1 cellular context compared by ENCODE assay signal in the genomic region with DNA sequence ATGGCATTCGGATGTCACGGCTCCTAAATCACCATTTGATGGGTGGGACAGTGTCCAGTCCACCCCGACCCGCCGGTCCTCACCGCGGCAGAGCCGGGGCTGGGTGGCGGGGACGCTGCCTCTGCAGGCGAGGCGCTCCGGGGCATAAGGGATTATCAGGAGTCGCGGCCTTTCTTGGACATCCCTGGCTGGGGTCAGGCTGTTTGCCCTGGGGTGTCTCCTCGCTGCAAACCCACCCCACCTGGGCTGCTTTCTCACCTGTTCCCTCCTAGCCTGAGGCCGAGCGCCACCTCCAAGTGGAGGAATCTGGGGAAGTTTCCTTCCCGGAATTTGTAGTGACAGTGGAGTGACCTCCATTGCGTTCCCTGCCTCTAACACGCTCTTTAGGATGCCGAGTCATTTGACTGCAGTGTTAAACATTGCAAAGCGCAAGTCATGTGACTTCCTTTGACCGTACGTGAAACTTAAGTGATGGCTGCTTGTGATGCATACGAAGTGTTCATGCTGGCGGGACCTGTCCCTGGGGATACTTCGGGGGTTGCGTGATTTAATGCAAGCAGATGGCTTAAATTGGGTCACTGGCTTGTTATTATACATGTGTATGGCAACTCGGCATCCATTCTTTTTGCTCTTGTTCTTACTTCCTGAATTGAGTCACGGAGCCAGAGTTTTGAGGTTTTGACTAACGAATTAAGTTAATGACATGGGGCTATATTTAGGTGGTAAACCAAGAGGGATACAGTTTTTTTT.
TF ChIP-seq lines count a peak whose summit lies in the region.

No MANE protein-coding gene starts in this region.

TF ChIP-seq in endothelial cell of umbilical vein, 7 proteins besides CTCF, POLR2A, EP300 and RAD21 (continued from another document):
- TF ChIP-seq MYC (IDR thresholded peaks at IDR 0.05; ENCODE audit: low read depth, low read length) (no peak), POLR2AphosphoS5 (IDR thresholded peaks at IDR 0.05; ENCODE audit: insufficient read depth, low read depth, low read length) (no peak), GATA2 (IDR thresholded peaks at IDR 0.05; ENCODE audit: insufficient read depth, insufficient read length, low read depth, low read length) (no peak), FOS (IDR thresholded peaks at IDR 0.05; ENCODE audit: borderline replicate concordance, insufficient read depth, low read length) (no peak)
- TF ChIP-seq, protein P1, sequence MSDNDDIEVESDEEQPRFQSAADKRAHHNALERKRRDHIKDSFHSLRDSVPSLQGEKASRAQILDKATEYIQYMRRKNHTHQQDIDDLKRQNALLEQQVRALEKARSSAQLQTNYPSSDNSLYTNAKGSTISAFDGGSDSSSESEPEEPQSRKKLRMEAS (IDR thresholded peaks at IDR 0.05; ENCODE audit: insufficient read depth, insufficient read length), result peak; percentile 30
